Comparison of ENCODE assay signal across 8 cellular contexts in genomic region chr2:69798466-69798908, GRCh38. TPM values are rescaled to one million over a fixed set of nuclear protein-coding genes. Genes with fewer than 3 reads are reported as not detected.
A peak's percentile ranks its signal among the peaks of the same experiment; 100 is the strongest.
DNase-seq lines count a peak whose midpoint lies in the region; ATAC-seq and TF ChIP-seq lines count a peak whose summit lies in the region.

No MANE protein-coding gene starts in this region.

- no peaks in the 10 kb centered on the region for H3K9me3 ChIP-seq in adipocyte (ENCODE audit: control insufficient read depth, low read length)
- H3K9me3 ChIP-seq in thymus (ENCODE audit: control insufficient read depth): no peaks in the 10 kb centered on the region

- POLR2A ChIA-PET in activated CD8-positive, alpha-beta T cell treated with anti-CD3 and anti-CD28 coated beads, Interleukin-2, amount 10 ng/mL, durations not matched to agents 7 days and 5 days (lab: Charles Lee): no interaction called here
- POLR2A ChIA-PET in activated CD8-positive, alpha-beta T cell treated with anti-CD3 and anti-CD28 coated beads for 36 hours (lab: Charles Lee): no interaction called here

- peaks cover 2% of the 10 kb centered on the region for H3K27me3 Mint-ChIP-seq in activated CD8-positive, alpha-beta T cell treated with anti-CD3 and anti-CD28 coated beads, Interleukin-2, amount 10 ng/mL, durations not matched to agents 7 days and 5 days (ENCODE audit: low read depth)
- peaks cover 4% of the 10 kb centered on the region for H3K27me3 Mint-ChIP-seq in activated CD8-positive, alpha-beta T cell treated with anti-CD3 and anti-CD28 coated beads for 36 hours

- H3K4me1 Mint-ChIP-seq in activated CD8-positive, alpha-beta T cell treated with anti-CD3 and anti-CD28 coated beads, Interleukin-2, amount 10 ng/mL, durations not matched to agents 7 days and 5 days (ENCODE audit: low read depth): peaks cover 25% of the 10 kb centered on the region
- H3K4me1 Mint-ChIP-seq in activated CD8-positive, alpha-beta T cell treated with anti-CD3 and anti-CD28 coated beads for 36 hours (ENCODE audit: low read depth): peaks cover 7% of the 10 kb centered on the region

- no peak for DNase-seq in activated CD8-positive, alpha-beta T cell treated with anti-CD3 and anti-CD28 coated beads, Interleukin-2, amount 10 ng/mL, durations not matched to agents 7 days and 5 days
- DNase-seq in activated CD8-positive, alpha-beta T cell treated with anti-CD3 and anti-CD28 coated beads for 36 hours: no peak
- DNase-seq in adipocyte (ENCODE audit: low read depth): peak; percentile 36
- no peak for DNase-seq in SIG-M5 treated with dmso at 0.1 percent for 504 hours (lab: John Stamatoyannopoulos, UW; ENCODE audit: unreplicated experiment)

- no peak overlapping the region for H3K27ac Mint-ChIP-seq in activated CD8-positive, alpha-beta T cell treated with anti-CD3 and anti-CD28 coated beads, Interleukin-2, amount 10 ng/mL, durations not matched to agents 7 days and 5 days
- H3K27ac Mint-ChIP-seq in activated CD8-positive, alpha-beta T cell treated with anti-CD3 and anti-CD28 coated beads for 36 hours: no peak overlapping the region

- intact Hi-C loops in activated CD8-positive, alpha-beta T cell treated with anti-CD3 and anti-CD28 coated beads for 36 hours (cut with micrococcal nuclease): no loop called here

- no peaks in the 10 kb centered on the region for H3K9me3 Mint-ChIP-seq in activated CD8-positive, alpha-beta T cell treated with anti-CD3 and anti-CD28 coated beads, Interleukin-2, amount 10 ng/mL, durations not matched to agents 7 days and 5 days (ENCODE audit: insufficient read depth)
- H3K9me3 Mint-ChIP-seq in activated CD8-positive, alpha-beta T cell treated with anti-CD3 and anti-CD28 coated beads for 36 hours: no peaks in the 10 kb centered on the region

- peaks cover 13% of the 10 kb centered on the region for H3K36me3 Mint-ChIP-seq in activated CD8-positive, alpha-beta T cell treated with anti-CD3 and anti-CD28 coated beads, Interleukin-2, amount 10 ng/mL, durations not matched to agents 7 days and 5 days (ENCODE audit: low read depth)
- H3K36me3 Mint-ChIP-seq in activated CD8-positive, alpha-beta T cell treated with anti-CD3 and anti-CD28 coated beads for 36 hours (ENCODE audit: low read depth): no peaks in the 10 kb centered on the region

- no peaks in the 10 kb centered on the region for H3K27me3 ChIP-seq in adipocyte (replicated peaks; ENCODE audit: control insufficient read depth, insufficient read depth, low read length)
- no peaks in the 10 kb centered on the region for H3K27me3 ChIP-seq in layer of hippocampus (ENCODE audit: control insufficient read depth, insufficient read depth, low read length)
- H3K27me3 ChIP-seq in thymus (ENCODE audit: control insufficient read depth, insufficient read depth): no peaks in the 10 kb centered on the region

- CTCF ChIA-PET in activated CD8-positive, alpha-beta T cell treated with anti-CD3 and anti-CD28 coated beads, Interleukin-2, amount 10 ng/mL, durations not matched to agents 7 days and 5 days (lab: Charles Lee): interaction anchor here (3.4 kb wide), 2 partner anchors 17 to 73 kb away, joined by 23 to 26 read pairs; no protein-coding TSS in a partner anchor
- CTCF ChIA-PET in activated CD8-positive, alpha-beta T cell treated with anti-CD3 and anti-CD28 coated beads for 36 hours (lab: Charles Lee): interaction anchor here (4.3 to 8.7 kb wide), 2 partner anchors 18 to 74 kb away, joined by 32 to 73 read pairs; no protein-coding TSS in a partner anchor

- H3K27ac ChIP-seq in layer of hippocampus (ENCODE audit: low read depth, low read length) (peak overlapping the region; percentile 46), thymus (ENCODE audit: low read depth) (peak overlapping the region; percentile 6)

- H3K4me1 ChIP-seq in adipocyte (ENCODE audit: control insufficient read depth, insufficient read depth, low read length) (peaks cover 25% of the 10 kb centered on the region), thymus (ENCODE audit: control insufficient read depth, insufficient read depth, low read length) (no peaks in the 10 kb centered on the region)

- H3K4me3 ChIP-seq in adipocyte (ENCODE audit: low read length) (peak overlapping the region; percentile 82), thymus (ENCODE audit: low read length) (peak overlapping the region; percentile 29)

- H3K4me3 Mint-ChIP-seq in activated CD8-positive, alpha-beta T cell treated with anti-CD3 and anti-CD28 coated beads, Interleukin-2, amount 10 ng/mL, durations not matched to agents 7 days and 5 days: peak overlapping the region; percentile 8
- H3K4me3 Mint-ChIP-seq in activated CD8-positive, alpha-beta T cell treated with anti-CD3 and anti-CD28 coated beads for 36 hours: no peak overlapping the region

- TF ChIP-seq CTCF in activated CD8-positive, alpha-beta T cell treated with anti-CD3 and anti-CD28 coated beads for 36 hours (IDR thresholded peaks at IDR 0.05): no peak

- peak overlapping the region; percentile 72 for H3K9ac ChIP-seq in adipocyte (ENCODE audit: low read length)

- ATAC-seq in activated CD8-positive, alpha-beta T cell treated with anti-CD3 and anti-CD28 coated beads, Interleukin-2, amount 10 ng/mL, durations not matched to agents 7 days and 5 days: peak; percentile 23
- no peak for ATAC-seq in activated CD8-positive, alpha-beta T cell treated with anti-CD3 and anti-CD28 coated beads for 36 hours
- ATAC-seq in HG03095 (IDR thresholded peaks at IDR 0.05; ENCODE audit: unreplicated experiment): no peak
- ATAC-seq in HG03457 (IDR thresholded peaks at IDR 0.05; ENCODE audit: unreplicated experiment): no peak

- 27% methylated on average over 7 of the region's 7 CpGs for WGBS in thymus

- no peaks in the 10 kb centered on the region for H3K36me3 ChIP-seq in adipocyte (ENCODE audit: control insufficient read depth, insufficient read depth, low read length, severe bottlenecking)
- no peaks in the 10 kb centered on the region for H3K36me3 ChIP-seq in thymus (ENCODE audit: control insufficient read depth, insufficient read depth)

RNA-seq across cellular contexts. Expression of gene GMCL1, which starts 31.0 kb away (rescaled TPM):
- 10 to 100 TPM; 25.4 to 31.6 TPM for total RNA-seq in activated CD8-positive, alpha-beta T cell treated with anti-CD3 and anti-CD28 coated beads, Interleukin-2, amount 10 ng/mL, durations not matched to agents 7 days and 5 days
- total RNA-seq in activated CD8-positive, alpha-beta T cell treated with anti-CD3 and anti-CD28 coated beads for 36 hours: 10 to 100 TPM; 18.1 to 20.4 TPM
- polyA plus RNA-seq in thymus: 19.8 TPM

RNA-seq across cellular contexts. Expression of gene ANXA4, which starts 56.6 kb away (rescaled TPM):
- total RNA-seq in activated CD8-positive, alpha-beta T cell treated with anti-CD3 and anti-CD28 coated beads, Interleukin-2, amount 10 ng/mL, durations not matched to agents 7 days and 5 days: 10 to 100 TPM; 53.5 to 59.5 TPM
- total RNA-seq in activated CD8-positive, alpha-beta T cell treated with anti-CD3 and anti-CD28 coated beads for 36 hours: 10 to 100 TPM; 14.6 to 17.5 TPM
- polyA plus RNA-seq in thymus: 45.3 TPM
